In the genomic region with DNA sequence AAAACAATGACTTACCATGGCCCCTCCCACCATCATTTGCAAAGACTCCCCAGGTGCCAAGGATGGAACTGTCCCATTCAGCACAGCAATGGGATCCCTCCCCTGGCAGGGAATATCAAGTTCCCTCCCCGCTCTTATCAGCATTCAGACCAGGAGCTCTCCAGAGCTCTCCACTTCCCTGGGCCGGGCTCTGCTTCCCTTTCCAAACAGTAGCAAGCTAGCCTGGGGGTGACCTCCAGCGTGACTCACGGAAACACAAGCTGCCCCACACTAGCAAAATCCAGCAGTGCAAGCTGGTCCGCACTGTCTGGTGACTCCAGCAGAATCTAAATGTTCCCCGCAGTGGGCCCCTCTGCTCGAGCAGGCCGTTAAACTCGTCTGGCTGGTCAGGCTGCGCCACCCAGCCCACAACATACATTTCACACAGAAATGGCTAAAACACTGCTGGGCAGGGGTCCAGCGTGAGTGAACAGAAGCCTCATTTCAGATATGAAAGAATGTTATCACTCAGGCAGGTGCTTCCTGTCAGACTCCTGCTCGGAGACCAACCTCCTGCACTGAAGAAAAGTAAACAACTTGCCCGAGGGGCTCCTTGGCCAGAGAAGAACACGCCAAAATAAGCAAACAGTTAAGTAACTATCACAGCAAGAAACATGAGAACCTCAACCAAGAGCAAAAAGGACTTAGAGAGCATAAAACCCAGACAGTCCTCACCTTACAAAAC, we compare ENCODE assay signal across 10 cellular contexts. TPM values are rescaled to one million over a fixed set of nuclear protein-coding genes. Genes with fewer than 3 reads are reported as not detected.
DNase-seq lines count a peak whose midpoint lies in the region; ATAC-seq and TF ChIP-seq lines count a peak whose summit lies in the region.
"Had no signal": no experiment of that assay in that cellular context is flagged by ENCODE, and none has a peak within 500 bp of the region (broad histone marks: within the 10 kb centered on the region; RNA-seq: fewer than 3 reads in every experiment).

No MANE protein-coding gene starts in this region.

- DNase-seq in NCI-H1105 (lab: John Stamatoyannopoulos, UW), result peak; percentile 68
- DNase-seq in brain pericyte (ENCODE audit: low read depth, low spot score), result peak; percentile 92
- no peak for DNase-seq in NCI-H2171 treated with DMSO at 0.1 percent for 48 hours (lab: John Stamatoyannopoulos, UW)
- no peak for DNase-seq in activated CD4-positive, CD25-positive, alpha-beta regulatory T cell treated with anti-CD3 and anti-CD28 coated beads, Interleukin-2, amount 50 U/mL, for 72 hours
- DNase-seq: mammary epithelial cell had no signal

- WGBS in mesodermal cell (ENCODE audit: insufficient coverage in 2 of 2), 2 experiments, result 84 to 85% methylated on average over 13 of the region's 14 CpGs

- H3K27ac ChIP-seq in C4-2B (peak overlapping the region; percentile 68), mesodermal cell (ENCODE audit: low read depth, low read length, severe bottlenecking) (peak overlapping the region; percentile 88)
- H3K27ac ChIP-seq: SK-N-MC had no signal

- no peak for TF ChIP-seq CTCF in C4-2B (conservative IDR thresholded peaks at IDR 0.05)

- H3K9me3 ChIP-seq in mesodermal cell (ENCODE audit: control insufficient read depth, low read length), result no peaks in the 10 kb centered on the region

- H3K4me1 ChIP-seq in mesodermal cell (ENCODE audit: control insufficient read depth, insufficient read depth, low read length, poor library complexity, severe bottlenecking), result peaks cover 32% of the 10 kb centered on the region

- H3K4me3 ChIP-seq in mesodermal cell (ENCODE audit: extremely low read depth, insufficient read depth, low read length, poor library complexity, severe bottlenecking), result no peak overlapping the region
- H3K4me3 ChIP-seq: SK-N-MC had no signal

- peaks cover 81% of the 10 kb centered on the region for H3K36me3 ChIP-seq in mesodermal cell (ENCODE audit: control insufficient read depth, insufficient read depth, low read length)

- no peak for ATAC-seq in GM19467 (IDR thresholded peaks at IDR 0.05; ENCODE audit: unreplicated experiment)
- no peak for ATAC-seq in GM19023 (IDR thresholded peaks at IDR 0.05; ENCODE audit: unreplicated experiment)

RNA-seq across cellular contexts. Expression of gene STAT1, which starts 33.9 kb away (rescaled TPM):
- polyA plus RNA-seq in mesodermal cell (2013, experiment 1 of 2), result 29.3 TPM
- polyA plus RNA-seq in mesodermal cell (2013, experiment 2 of 2), result 28.7 TPM

Comparison
In these comparisons a context has a peak if more than half of its experiments do, and no peak if none do; other contexts are left out.
1. DNase-seq: peak in NCI-H1105 (single experiment) and brain pericyte (single experiment); none in NCI-H2171 treated with DMSO at 0.1 percent for 48 hours (single experiment) and activated CD4-positive, CD25-positive, alpha-beta regulatory T cell treated with anti-CD3 and anti-CD28 coated beads, Interleukin-2, amount 50 U/mL, for 72 hours (single experiment).